Comparison of ENCODE assay signal across 36 cellular contexts in the genomic region with DNA sequence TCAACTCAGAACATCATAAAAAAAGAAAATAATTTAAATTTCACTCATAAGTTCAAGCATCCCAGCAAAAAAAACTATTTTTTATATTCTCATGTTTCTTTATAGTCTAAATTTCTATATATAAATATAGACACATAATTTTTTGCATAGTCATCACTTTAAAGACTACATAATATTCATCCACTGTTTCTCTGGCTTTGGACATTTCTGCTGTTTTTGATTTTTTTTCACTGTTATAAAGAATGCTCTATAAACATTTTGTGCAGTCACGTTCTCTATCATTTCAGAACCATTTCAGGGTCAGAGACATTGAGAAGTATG.
"Had no signal": no experiment of that assay in that cellular context is flagged by ENCODE, and none has a peak within 500 bp of the region (broad histone marks: within the 10 kb centered on the region; RNA-seq: fewer than 3 reads in every experiment).

No MANE protein-coding gene starts in this region.

- H3K27me3 Mint-ChIP-seq: activated CD4-positive, alpha-beta memory T cell treated with anti-CD3 and anti-CD28 coated beads for 36 hours; activated CD8-positive, alpha-beta T cell treated with anti-CD3 and anti-CD28 coated beads for 36 hours; activated T-helper 17 cell treated with anti-CD3 and anti-CD28 coated beads, Interleukin-2, amount 50 U/mL, for 72 hours; central memory CD8-positive, alpha-beta T cell had no signal

- H3K9me3 Mint-ChIP-seq: activated B cell treated with CpG ODN at 0.5 μM for 24 hours; activated CD4-positive, alpha-beta memory T cell treated with anti-CD3 and anti-CD28 coated beads for 36 hours; activated CD8-positive, alpha-beta T cell treated with anti-CD3 and anti-CD28 coated beads for 36 hours; activated naive CD4-positive, alpha-beta T cell treated with anti-CD3 and anti-CD28 coated beads for 36 hours; activated T-cell treated with anti-CD3 and anti-CD28 coated beads, Interleukin-2, amount 50 U/mL, for 4 hours; activated T-helper 1 cell treated with anti-CD3 and anti-CD28 coated beads, Interleukin-12 subunit alpha, Interleukin-12 subunit beta, Interleukin-2, Interleukin-4 antibody, amounts not matched to agents 30 ng/mL and 10 ng/mL and 1 ng/mL, durations not matched to agents 14 hours and 24 hours and 36 hours; activated T-helper 17 cell treated with anti-CD3 and anti-CD28 coated beads, Interleukin-2, amount 50 U/mL, for 72 hours; central memory CD8-positive, alpha-beta T cell; T-helper 2 cell treated with Interferon-gamma antibody and Interleukin-4, amounts not matched to agents 5 μg/mL and 100 μg/mL, for 36 hours had no signal

- H3K4me1 ChIP-seq: adrenal gland, ascending aorta had no signal

- H3K27me3 ChIP-seq: adrenal gland, ascending aorta, cardiac muscle cell had no signal

- DNase-seq: activated B cell treated with CpG ODN at 0.5 μM for 24 hours; activated CD4-positive, alpha-beta memory T cell treated with anti-CD3 and anti-CD28 coated beads for 36 hours; activated CD4-positive, alpha-beta T cell treated with anti-CD3 and anti-CD28 coated beads for 4 hours; activated CD4-positive, alpha-beta T cell treated with anti-CD3 and anti-CD28 coated beads, Interleukin-2, amount 10 ng/mL, durations not matched to agents 24 days and 14 days; activated CD4-positive, alpha-beta T cell treated with anti-CD3 and anti-CD28 coated beads, Interleukin-2, amount 50 U/mL, for 1 hour; activated CD4-positive, alpha-beta T cell treated with anti-CD3 and anti-CD28 coated beads, Interleukin-2, amount 50 U/mL, for 4 hours; activated CD4-positive, CD25-positive, alpha-beta regulatory T cell treated with anti-CD3 and anti-CD28 coated beads, Interleukin-2, amount 50 U/mL, for 72 hours; activated CD8-positive, alpha-beta memory T cell treated with anti-CD3 and anti-CD28 coated beads, Interleukin-2, amount 50 U/mL, for 4 hours; activated CD8-positive, alpha-beta T cell treated with anti-CD3 and anti-CD28 coated beads for 36 hours; activated effector memory CD4-positive, alpha-beta T cell treated with anti-CD3 and anti-CD28 coated beads, Interleukin-2, amount 50 U/mL, for 16 hours; activated gamma-delta T cell treated with Interleukin-2 at 50 U/mL for 16 hours; activated naive CD4-positive, alpha-beta T cell; activated naive CD4-positive, alpha-beta T cell treated with anti-CD3 and anti-CD28 coated beads for 36 hours; activated naive CD4-positive, alpha-beta T cell treated with anti-CD3 and anti-CD28 coated beads, Interleukin-2, amount 50 U/mL, for 16 hours; activated naive CD8-positive, alpha-beta T cell treated with anti-CD3 and anti-CD28 coated beads, Interleukin-2, amount 10 ng/mL, durations not matched to agents 7 days and 5 days; activated T-cell treated with anti-CD3 and anti-CD28 coated beads for 4 hours; activated T-cell treated with anti-CD3 and anti-CD28 coated beads, Interleukin-2, amount 50 U/mL, for 1 hour; activated T-cell treated with anti-CD3 and anti-CD28 coated beads, Interleukin-2, amount 50 U/mL, for 4 hours; activated T-cell treated with anti-CD3 and anti-CD28 coated beads, Interleukin-2, amount 50 U/mL, for 72 hours; adrenal gland; amniotic stem cell; caudate nucleus; cerebellar nuclear complex; T-helper 9 cell had no signal

- H3K27ac ChIP-seq: adrenal gland, ascending aorta, cardiac muscle cell, VCaP had no signal

- H3K27ac Mint-ChIP-seq: activated B cell treated with CpG ODN at 0.5 μM for 24 hours; activated CD4-positive, alpha-beta memory T cell treated with anti-CD3 and anti-CD28 coated beads for 36 hours; activated CD4-positive, alpha-beta T cell treated with anti-CD3 and anti-CD28 coated beads, Interleukin-2, amount 10 ng/mL, durations not matched to agents 24 days and 14 days; activated CD8-positive, alpha-beta T cell treated with anti-CD3 and anti-CD28 coated beads for 36 hours; activated naive CD4-positive, alpha-beta T cell treated with anti-CD3 and anti-CD28 coated beads for 36 hours; activated naive CD4-positive, alpha-beta T cell treated with anti-CD3 and anti-CD28 coated beads, Interleukin-2, amount 50 U/mL, for 72 hours; activated naive CD8-positive, alpha-beta T cell treated with anti-CD3 and anti-CD28 coated beads, Interleukin-2, amount 10 ng/mL, durations not matched to agents 7 days and 5 days; activated T-cell treated with anti-CD3 and anti-CD28 coated beads, Interleukin-2, amount 50 U/mL, for 72 hours; activated T-helper 1 cell treated with anti-CD3 and anti-CD28 coated beads, Interleukin-12 subunit alpha, Interleukin-12 subunit beta, Interleukin-2, Interleukin-4 antibody, amounts not matched to agents 30 ng/mL and 10 ng/mL and 1 ng/mL, durations not matched to agents 14 hours and 24 hours and 36 hours; activated T-helper 17 cell treated with anti-CD3 and anti-CD28 coated beads, Interleukin-2, amount 50 U/mL, for 72 hours; brain; T-helper 1 cell treated with Interleukin-12 subunit alpha and Interleukin-12 subunit beta and Interleukin-4 antibody, amounts not matched to agents 30 μg/mL and 1 μg/mL, for 36 hours; T-helper 2 cell treated with Interferon-gamma antibody and Interleukin-4, amounts not matched to agents 5 μg/mL and 100 μg/mL, for 36 hours had no signal

- H3K4me1 Mint-ChIP-seq: activated B cell treated with CpG ODN at 0.5 μM for 24 hours; activated T-helper 17 cell treated with anti-CD3 and anti-CD28 coated beads, Interleukin-2, amount 50 U/mL, for 72 hours had no signal

- H3K9me3 ChIP-seq: adrenal gland, ascending aorta had no signal

- H3K36me3 Mint-ChIP-seq: activated CD4-positive, alpha-beta memory T cell treated with anti-CD3 and anti-CD28 coated beads for 36 hours; activated naive CD4-positive, alpha-beta T cell treated with anti-CD3 and anti-CD28 coated beads, Interleukin-2, amount 50 U/mL, for 72 hours; activated naive CD8-positive, alpha-beta T cell treated with anti-CD3 and anti-CD28 coated beads, Interleukin-2, amount 10 ng/mL, durations not matched to agents 7 days and 5 days; brain had no signal

- ATAC-seq: activated CD8-positive, alpha-beta T cell treated with anti-CD3 and anti-CD28 coated beads for 36 hours; activated naive CD4-positive, alpha-beta T cell treated with anti-CD3 and anti-CD28 coated beads, Interleukin-2, amount 50 U/mL, for 72 hours; activated T-cell treated with anti-CD3 and anti-CD28 coated beads, Interleukin-2, amount 50 U/mL, for 4 hours; activated T-cell treated with anti-CD3 and anti-CD28 coated beads, Interleukin-2, amount 50 U/mL, for 72 hours; activated T-helper 17 cell treated with anti-CD3 and anti-CD28 coated beads, Interleukin-2, amount 50 U/mL, for 72 hours had no signal

- FAIRE-seq: bronchial epithelial cell, TTC549 had no signal

- H3K36me3 ChIP-seq: adrenal gland, ascending aorta, cardiac muscle cell had no signal

- H3K4me3 ChIP-seq: adrenal gland, ascending aorta, cardiac muscle cell had no signal

- H3K4me3 Mint-ChIP-seq: activated B cell treated with CpG ODN at 0.5 μM for 24 hours; activated CD4-positive, alpha-beta memory T cell treated with anti-CD3 and anti-CD28 coated beads for 36 hours; activated CD4-positive, alpha-beta T cell treated with anti-CD3 and anti-CD28 coated beads, Interleukin-2, amount 10 ng/mL, durations not matched to agents 24 days and 14 days; activated CD8-positive, alpha-beta T cell treated with anti-CD3 and anti-CD28 coated beads for 36 hours; activated naive CD4-positive, alpha-beta T cell treated with anti-CD3 and anti-CD28 coated beads for 36 hours; activated naive CD8-positive, alpha-beta T cell treated with anti-CD3 and anti-CD28 coated beads, Interleukin-2, amount 10 ng/mL, durations not matched to agents 7 days and 5 days; activated T-cell treated with anti-CD3 and anti-CD28 coated beads, Interleukin-2, amount 50 U/mL, for 4 hours; activated T-cell treated with anti-CD3 and anti-CD28 coated beads, Interleukin-2, amount 50 U/mL, for 72 hours; activated T-helper 1 cell treated with anti-CD3 and anti-CD28 coated beads, Interleukin-12 subunit alpha, Interleukin-12 subunit beta, Interleukin-2, Interleukin-4 antibody, amounts not matched to agents 30 ng/mL and 10 ng/mL and 1 ng/mL, durations not matched to agents 14 hours and 24 hours and 36 hours; activated T-helper 17 cell treated with anti-CD3 and anti-CD28 coated beads, Interleukin-2, amount 50 U/mL, for 72 hours; brain; central memory CD8-positive, alpha-beta T cell; T-helper 1 cell treated with Interleukin-12 subunit alpha and Interleukin-12 subunit beta and Interleukin-4 antibody, amounts not matched to agents 30 μg/mL and 1 μg/mL, for 36 hours; T-helper 2 cell treated with Interferon-gamma antibody and Interleukin-4, amounts not matched to agents 5 μg/mL and 100 μg/mL, for 36 hours had no signal
